8 cellular contexts compared by ENCODE assay signal in genomic region chr2:135531231-135532197, GRCh38. TPM values are rescaled to one million over a fixed set of nuclear protein-coding genes. Genes with fewer than 3 reads are reported as not detected.
DNase-seq lines count a peak whose midpoint lies in the region; FAIRE-seq and TF ChIP-seq lines count a peak whose summit lies in the region.

TSS of gene R3HDM1 (plus strand) at chr2:135531484. CDS start at chr2:135604846, 73,362 bp downstream.

- H3K27me3 ChIP-seq in H9 (ENCODE audit: insufficient read depth, low read length) (no peaks in the 10 kb centered on the region), MG63 (no peaks in the 10 kb centered on the region)

- no peak within 1 kb of the TSS for H2BK12ac ChIP-seq in H9 (ENCODE audit: insufficient read length, low read depth, low read length)

- TF ChIP-seq CTCF in H9 (conservative IDR thresholded peaks at IDR 0.05) (peak; percentile 36; the same call in 2 of the 3 replicates), fibroblast of the aortic adventitia (IDR thresholded peaks at IDR 0.05; ENCODE audit: insufficient read depth, low read length) (no peak), nephron (IDR thresholded peaks at IDR 0.05; ENCODE audit: unreplicated experiment in 3 of 3) (peak in 1 of 3 experiments; percentile 25)

- H2BK20ac ChIP-seq in H9 (ENCODE audit: low read depth, low read length, poor library complexity, severe bottlenecking) = no peak within 1 kb of the TSS

- no peaks in the 10 kb centered on the region for H3K9me3 ChIP-seq in H9 (ENCODE audit: control insufficient read depth, low read depth, low read length)
- no peaks in the 10 kb centered on the region for H3K9me3 ChIP-seq in MG63

- H3K9ac ChIP-seq in H9 (ENCODE audit: extremely low read depth, insufficient read length, low read length) = peak within 1 kb of the TSS; percentile 73

- no peak within 1 kb of the TSS for H2BK120ac ChIP-seq in H9 (ENCODE audit: low read depth, low read length, poor library complexity, severe bottlenecking)

- peak within 1 kb of the TSS; percentile 95 for H2AFZ ChIP-seq in H9 (ENCODE audit: low read length)

- H3K9me3 Mint-ChIP-seq in H9 = peaks cover 6 to 7% of the 10 kb centered on the region in 2 experiments; a peak in 4 of 5 replicates
- H3K9me3 Mint-ChIP-seq in nephron = no peaks in the 10 kb centered on the region
- H3K9me3 Mint-ChIP-seq in stimulated activated naive CD8-positive, alpha-beta T cell treated with anti-CD3 and anti-CD28 coated beads, Interleukin-15, Interleukin-2, amounts not matched to agents 100 ng/mL and 50 ng/mL, for 24 hours = no peaks in the 10 kb centered on the region

- peaks cover 26 to 33% (median 32%) of the 10 kb centered on the region in 3 experiments for H3K36me3 Mint-ChIP-seq in H9 (ENCODE audit: insufficient read depth in 1 of 3, low read depth in 3 of 3)
- H3K36me3 Mint-ChIP-seq in nephron (ENCODE audit: low read depth) = peaks cover 16% of the 10 kb centered on the region
- peaks cover 13% of the 10 kb centered on the region for H3K36me3 Mint-ChIP-seq in stimulated activated naive CD8-positive, alpha-beta T cell treated with anti-CD3 and anti-CD28 coated beads, Interleukin-15, Interleukin-2, amounts not matched to agents 100 ng/mL and 50 ng/mL, for 24 hours (ENCODE audit: low read depth)

- peaks cover 2% of the 10 kb centered on the region; the same call in 1 of the 2 replicates for H3K36me3 ChIP-seq in MG63

- DNase-seq in H9 (peak; percentile 98), MG63 (peak; percentile 98), SHP77 treated with DMSO at 0.1 percent for 48 hours (lab: John Stamatoyannopoulos, UW) (peak; percentile 90), fibroblast of the aortic adventitia (ENCODE audit: low read depth) (peak; percentile 100)
- peak; percentile 97 for DNase-seq in activated effector memory CD4-positive, alpha-beta T cell treated with anti-CD3 and anti-CD28 coated beads, Interleukin-2, amount 50 U/mL, for 16 hours

- no peaks in the 10 kb centered on the region for H3K27me3 Mint-ChIP-seq in H9 (ENCODE audit: low read depth)
- H3K27me3 Mint-ChIP-seq in nephron (ENCODE audit: low read depth) = no peaks in the 10 kb centered on the region
- no peaks in the 10 kb centered on the region for H3K27me3 Mint-ChIP-seq in stimulated activated naive CD8-positive, alpha-beta T cell treated with anti-CD3 and anti-CD28 coated beads, Interleukin-15, Interleukin-2, amounts not matched to agents 100 ng/mL and 50 ng/mL, for 24 hours

- FAIRE-seq in G401.6 (lab: Jason Lieb, UNC) = peak; percentile 99

- no peak within 1 kb of the TSS for H4K91ac ChIP-seq in H9 (ENCODE audit: insufficient read length, low read depth, low read length)

- peak within 1 kb of the TSS; percentile 33 for H3K27ac ChIP-seq in H9 (ENCODE audit: insufficient read length, low read depth, low read length)

- H3K18ac ChIP-seq in H9 (ENCODE audit: insufficient read length, low read depth, low read length) = peak within 1 kb of the TSS; percentile 89

- H3K56ac ChIP-seq in H9 (ENCODE audit: insufficient read length, low read depth, low read length) = peak within 1 kb of the TSS; percentile 0

- H3K79me2 ChIP-seq in H9 (ENCODE audit: insufficient read depth, low read length) = peaks cover 12% of the 10 kb centered on the region; the same call in 1 of the 2 replicates

- no peak within 1 kb of the TSS for H4K8ac ChIP-seq in H9 (replicated peaks; ENCODE audit: insufficient read length, low read depth, low read length)

- peaks cover 3% of the 10 kb centered on the region for H3K23me2 ChIP-seq in H9 (ENCODE audit: insufficient read length, low read depth, low read length, poor library complexity, severe bottlenecking)

- H3K4ac ChIP-seq in H9 (ENCODE audit: low read depth, low read length) = no peak within 1 kb of the TSS

- H2BK15ac ChIP-seq in H9 (ENCODE audit: low read depth, low read length) = no peak within 1 kb of the TSS

- H3K4me1 ChIP-seq in H9 (ENCODE audit: insufficient read depth, low read length) = no peaks in the 10 kb centered on the region

- no peaks in the 10 kb centered on the region for H4K20me1 ChIP-seq in H9 (ENCODE audit: control insufficient read depth, insufficient read depth, insufficient read length)

- H3K23ac ChIP-seq in H9 (ENCODE audit: insufficient read length, low read depth, low read length) = no peak within 1 kb of the TSS

- H3K14ac ChIP-seq in H9 (ENCODE audit: insufficient read depth, low read length) = peak within 1 kb of the TSS; percentile 91; the same call in 1 of the 2 replicates

- no peak within 1 kb of the TSS for H3T11ph ChIP-seq in H9 (ENCODE audit: low read length)

- H2BK5ac ChIP-seq in H9 (ENCODE audit: insufficient read length, low read length) = no peak within 1 kb of the TSS

- H2AK5ac ChIP-seq in H9 (ENCODE audit: insufficient read length, low read length) = no peak within 1 kb of the TSS

- no CpG with 5 or more reads among the region's 75 CpGs for WGBS in H9 (ENCODE audit: extremely low coverage, insufficient read length, low lambda C conversion rate)

- H3K4me2 ChIP-seq in H9 (ENCODE audit: insufficient read depth, insufficient read length, low read length) = peak within 1 kb of the TSS; percentile 53

- no peaks in the 10 kb centered on the region for H3K79me1 ChIP-seq in H9 (ENCODE audit: insufficient read depth, low read depth, low read length, poor library complexity, severe bottlenecking)

- H3K4me1 Mint-ChIP-seq in H9 (peaks cover 11 to 23% of the 10 kb centered on the region in 2 experiments), nephron (peaks cover 8% of the 10 kb centered on the region)
- peaks cover 42% of the 10 kb centered on the region for H3K4me1 Mint-ChIP-seq in stimulated activated naive CD8-positive, alpha-beta T cell treated with anti-CD3 and anti-CD28 coated beads, Interleukin-15, Interleukin-2, amounts not matched to agents 100 ng/mL and 50 ng/mL, for 24 hours (ENCODE audit: low read depth)

- H3K27ac Mint-ChIP-seq in H9 (peak within 1 kb of the TSS in 2 of 3 experiments; percentile 89 to 92; a peak in 6 of 7 replicates), nephron (peak within 1 kb of the TSS in 2 of 3 experiments; percentile 44 to 91)
- H3K27ac Mint-ChIP-seq in stimulated activated naive CD8-positive, alpha-beta T cell treated with anti-CD3 and anti-CD28 coated beads, Interleukin-15, Interleukin-2, amounts not matched to agents 100 ng/mL and 50 ng/mL, for 24 hours = peak within 1 kb of the TSS; percentile 89

- H3K4me3 ChIP-seq in MG63 (peak within 1 kb of the TSS; percentile 86), fibroblast of the aortic adventitia (ENCODE audit: low read depth, low read length) (peak within 1 kb of the TSS; percentile 91)

- H4K5ac ChIP-seq in H9 (ENCODE audit: insufficient read length, low read depth, low read length) = no peak within 1 kb of the TSS

- H3K4me3 Mint-ChIP-seq in H9 (no peak within 1 kb of the TSS), nephron (no peak within 1 kb of the TSS)
- no peak within 1 kb of the TSS for H3K4me3 Mint-ChIP-seq in stimulated activated naive CD8-positive, alpha-beta T cell treated with anti-CD3 and anti-CD28 coated beads, Interleukin-15, Interleukin-2, amounts not matched to agents 100 ng/mL and 50 ng/mL, for 24 hours

RNA-seq across cellular contexts. Expression of gene R3HDM1, which starts in this region (rescaled TPM):
- 58.8 and 59.0 TPM in 2 replicates for total RNA-seq in H9 (2021)
- 6.1 and 35.0 TPM in 2 replicates for total RNA-seq in MG63 (2014; rRNA removed; shearing (Covaris generic); ENCODE audit: low replicate concordance)
- 8.6 and 13.6 TPM in 2 replicates for total RNA-seq in fibroblast of the aortic adventitia (ENCODE audit: low replicate concordance)

Comparison
In these comparisons a context has a peak if more than half of its experiments do, and no peak if none do; other contexts are left out.
1. Peak in every context shown above with its lines: DNase-seq, H3K4me3 ChIP-seq and H3K27ac ChIP-seq.